In genomic region chr11:32583451-32584271, GRCh38 we compare ENCODE assay signal across 8 cellular contexts. TPM values are rescaled to one million over a fixed set of nuclear protein-coding genes. Genes with fewer than 3 reads are reported as not detected.
DNase-seq lines count a peak whose midpoint lies in the region; ATAC-seq, FAIRE-seq and TF ChIP-seq lines count a peak whose summit lies in the region.

Gene EIF3M (plus strand): TSS chr11:32583831. CDS start chr11:32583888, 57 bp downstream.

- ATAC-seq in HG02678 (IDR thresholded peaks at IDR 0.05; ENCODE audit: unreplicated experiment) (peak; percentile 98), Right ventricle myocardium inferior (peak; percentile 100), pancreas (peak; percentile 99 to 100 (median 99))
- peak; percentile 98 for ATAC-seq in activated naive CD8-positive, alpha-beta T cell treated with anti-CD3 and anti-CD28 coated beads, Interleukin-2, amount 10 ng/mL, durations not matched to agents 7 days and 5 days (ENCODE audit: low read depth)

- H3K9me3 ChIP-seq in SU-DHL-6 (ENCODE audit: insufficient read depth, low read length), result no peaks in the 10 kb centered on the region
- no peaks in the 10 kb centered on the region for H3K9me3 ChIP-seq in pancreas
- no peaks in the 10 kb centered on the region for H3K9me3 ChIP-seq in tibial artery

- FAIRE-seq in pancreas (lab: Jason Lieb, UNC), result peak; percentile 43

- peaks cover 12% of the 10 kb centered on the region for H3K36me3 Mint-ChIP-seq in activated naive CD8-positive, alpha-beta T cell treated with anti-CD3 and anti-CD28 coated beads, Interleukin-2, amount 10 ng/mL, durations not matched to agents 7 days and 5 days

- POLR2A ChIA-PET in activated naive CD8-positive, alpha-beta T cell treated with anti-CD3 and anti-CD28 coated beads, Interleukin-2, amount 10 ng/mL, durations not matched to agents 7 days and 5 days (lab: Charles Lee), result interaction anchor here (0.6 to 1.3 kb wide), 6 partner anchors 21 to 581 kb away, joined by 3 to 7 read pairs (median 5); partner anchors contain the start of gene TCP11L1

- peak; percentile 73 for TF ChIP-seq POLR2A in GM10847 (IDR thresholded peaks at IDR 0.05; ENCODE audit: extremely low read depth, insufficient read length)

- peaks cover 8 to 20% (median 17%) of the 10 kb centered on the region in 3 donors for H3K4me1 ChIP-seq in pancreas
- peaks cover 0 to 22% (median 12%) of the 10 kb centered on the region in 4 donors for H3K4me1 ChIP-seq in tibial artery

- H3F3A ChIP-seq in SU-DHL-6 (ENCODE audit: insufficient read depth), result no peaks in the 10 kb centered on the region

- peak within 1 kb of the TSS; percentile 87 for H2AFZ ChIP-seq in SU-DHL-6 (ENCODE audit: low read depth, low read length, severe bottlenecking)

- intact Hi-C loops in Right ventricle myocardium inferior (cut with DNase I), result loop anchor here (10.0 kb wide), 2 partner anchors 149 to 311 kb away; partner anchors contain the start of genes QSER1 and WT1
- intact Hi-C loops in pancreas (cut with DNase I), result no loop called here
- intact Hi-C loops in tibial artery (cut with DNase I; ENCODE audit: low total_unique reads), result no loop called here

- H3K4me3 ChIP-seq in SU-DHL-6 (ENCODE audit: insufficient read depth, low read length, poor library complexity, severe bottlenecking), result peak within 1 kb of the TSS; percentile 73
- H3K4me3 ChIP-seq in pancreas, result peak within 1 kb of the TSS; percentile 65 to 90 (median 78)
- peak within 1 kb of the TSS; percentile 89 to 98 for H3K4me3 ChIP-seq in tibial artery

- H3K79me2 ChIP-seq in SU-DHL-6 (ENCODE audit: insufficient read depth, low read length), result peaks cover 49% of the 10 kb centered on the region

- peak within 1 kb of the TSS; percentile 62 for H3K27ac ChIP-seq in SU-DHL-6 (ENCODE audit: low read depth, low read length)
- H3K27ac ChIP-seq in pancreas, result peak within 1 kb of the TSS; percentile 72 to 79 (median 72)
- peak within 1 kb of the TSS; percentile 87 to 90 for H3K27ac ChIP-seq in tibial artery

- H3K27me3 ChIP-seq in SU-DHL-6 (ENCODE audit: low read length), result no peaks in the 10 kb centered on the region
- no peaks in the 10 kb centered on the region for H3K27me3 ChIP-seq in pancreas
- no peaks in the 10 kb centered on the region for H3K27me3 ChIP-seq in tibial artery

- peak within 1 kb of the TSS; percentile 96 for H3K4me3 Mint-ChIP-seq in activated naive CD8-positive, alpha-beta T cell treated with anti-CD3 and anti-CD28 coated beads, Interleukin-2, amount 10 ng/mL, durations not matched to agents 7 days and 5 days

- H3K4me2 ChIP-seq in SU-DHL-6 (ENCODE audit: low read depth, low read length, poor library complexity, severe bottlenecking), result peak within 1 kb of the TSS; percentile 93

- H3K4me1 Mint-ChIP-seq in activated naive CD8-positive, alpha-beta T cell treated with anti-CD3 and anti-CD28 coated beads, Interleukin-2, amount 10 ng/mL, durations not matched to agents 7 days and 5 days, result peaks cover 29% of the 10 kb centered on the region

- H3K9ac ChIP-seq in SU-DHL-6 (ENCODE audit: low read length), result peak within 1 kb of the TSS; percentile 94

- H3K36me3 ChIP-seq in SU-DHL-6 (ENCODE audit: low read length), result 0 out of 2 replicates have a peak, but pooled peaks cover 3% of the 10 kb centered on the region
- no peaks in the 10 kb centered on the region for H3K36me3 ChIP-seq in pancreas
- H3K36me3 ChIP-seq in tibial artery, result peaks cover 0 to 2% (median under 1%) of the 10 kb centered on the region in 3 donors

- peak within 1 kb of the TSS; percentile 99 for H3K27ac Mint-ChIP-seq in activated naive CD8-positive, alpha-beta T cell treated with anti-CD3 and anti-CD28 coated beads, Interleukin-2, amount 10 ng/mL, durations not matched to agents 7 days and 5 days

- peaks cover 10% of the 10 kb centered on the region; the same call in 1 of the 2 replicates for H4K20me1 ChIP-seq in SU-DHL-6 (ENCODE audit: low read depth, low read length)

- no peaks in the 10 kb centered on the region for H3K9me2 ChIP-seq in SU-DHL-6 (replicated peaks; ENCODE audit: insufficient read depth, low read length)

- DNase-seq in NCI-H128 (lab: John Stamatoyannopoulos, UW; ENCODE audit: unreplicated experiment) (peak; percentile 79), Right ventricle myocardium inferior (ENCODE audit: missing footprints) (peak; percentile 99), pancreas (peak; percentile 93 to 98 (median 96)), tibial artery (peak; percentile 94 to 97)
- DNase-seq in activated naive CD8-positive, alpha-beta T cell treated with anti-CD3 and anti-CD28 coated beads, Interleukin-2, amount 10 ng/mL, durations not matched to agents 7 days and 5 days, result peak; percentile 95

- no peaks in the 10 kb centered on the region for H3K9me3 Mint-ChIP-seq in activated naive CD8-positive, alpha-beta T cell treated with anti-CD3 and anti-CD28 coated beads, Interleukin-2, amount 10 ng/mL, durations not matched to agents 7 days and 5 days

- no peak for TF ChIP-seq CTCF in SU-DHL-6 (IDR thresholded peaks at IDR 0.05; ENCODE audit: insufficient read depth, low read length, poor library complexity, severe bottlenecking)
- TF ChIP-seq CTCF in pancreas (IDR thresholded peaks at IDR 0.05), result no peak
- TF ChIP-seq CTCF in tibial artery (IDR thresholded peaks at IDR 0.05), result no peak

- 1% methylated on average over 70 of the region's 70 CpGs for WGBS in pancreas, 2 donors

- no peaks in the 10 kb centered on the region for H3K27me3 Mint-ChIP-seq in activated naive CD8-positive, alpha-beta T cell treated with anti-CD3 and anti-CD28 coated beads, Interleukin-2, amount 10 ng/mL, durations not matched to agents 7 days and 5 days

RNA-seq across cellular contexts. Expression of gene EIF3M, which starts in this region (rescaled TPM):
- total RNA-seq in activated naive CD8-positive, alpha-beta T cell treated with anti-CD3 and anti-CD28 coated beads, Interleukin-2, amount 10 ng/mL, durations not matched to agents 7 days and 5 days, result 100 to 1,000 TPM; 210 to 214 TPM
- total RNA-seq in Right ventricle myocardium inferior, result 185 TPM
- total RNA-seq in pancreas, result 100 to 1,000 TPM; 119 to 203 (median 136) TPM
- 100 to 1,000 TPM; 102 to 160 TPM for polyA plus RNA-seq in pancreas

Comparison
In these comparisons a context has a peak if more than half of its experiments do, and no peak if none do; other contexts are left out.
1. Peak in every context shown above with its lines: DNase-seq, ATAC-seq, H3K4me3 ChIP-seq and H3K27ac ChIP-seq.